Comparison of ENCODE assay signal across 25 cellular contexts in genomic region chr21:29546071-29546470, GRCh38.
"Had no signal": no experiment of that assay in that cellular context is flagged by ENCODE, and none has a peak within 500 bp of the region (broad histone marks: within the 10 kb centered on the region; RNA-seq: fewer than 3 reads in every experiment).

No MANE protein-coding gene starts in this region.

- H3K9me3 Mint-ChIP-seq: activated B cell treated with CpG ODN at 0.5 μM for 24 hours; activated CD4-positive, alpha-beta T cell treated with anti-CD3 and anti-CD28 coated beads, Interleukin-2, amount 10 ng/mL, durations not matched to agents 24 days and 14 days; activated naive CD4-positive, alpha-beta T cell treated with anti-CD3 and anti-CD28 coated beads for 36 hours; activated T-helper 17 cell treated with anti-CD3 and anti-CD28 coated beads, Interleukin-2, amount 50 U/mL, for 72 hours; T-helper 1 cell treated with Interleukin-12 subunit alpha and Interleukin-12 subunit beta and Interleukin-4 antibody, amounts not matched to agents 30 μg/mL and 1 μg/mL, for 36 hours had no signal

- DNase-seq: activated B cell treated with CpG ODN at 0.5 μM for 24 hours; activated CD4-positive, alpha-beta T cell treated with anti-CD3 and anti-CD28 coated beads for 1 hour; activated CD4-positive, alpha-beta T cell treated with anti-CD3 and anti-CD28 coated beads, Interleukin-2, amount 10 ng/mL, durations not matched to agents 24 days and 14 days; activated CD4-positive, alpha-beta T cell treated with anti-CD3 and anti-CD28 coated beads, Interleukin-2, amount 50 U/mL, for 48 hours; activated gamma-delta T cell; activated naive CD4-positive, alpha-beta T cell treated with anti-CD3 and anti-CD28 coated beads for 36 hours; activated T-cell treated with anti-CD3 and anti-CD28 coated beads for 4 hours; activated T-cell treated with anti-CD3 and anti-CD28 coated beads, Interleukin-2, amount 50 U/mL, for 48 hours; amygdala; brain microvascular endothelial cell; cerebellar nuclear complex; Karpas-422; MM.1S; NCI-H1105; NCI-H1436; NCI-H187; NCI-H2081; NCI-H510A treated with DMSO at 0.1 percent for 48 hours; NCI-H69; NK-92 treated with Interleukin-12 subunit alpha and Interleukin-12 subunit beta, amount 100 ng/mL, for 24 hours; PC-3; SHP77 treated with DMSO at 0.1 percent for 48 hours had no signal

- ATAC-seq: activated T-helper 17 cell treated with anti-CD3 and anti-CD28 coated beads, Interleukin-2, amount 50 U/mL, for 72 hours; PC-3 had no signal

- H3K36me3 ChIP-seq: brain microvascular endothelial cell had no signal

- H3K27ac ChIP-seq: brain microvascular endothelial cell had no signal

- H3K4me3 Mint-ChIP-seq: activated B cell treated with CpG ODN at 0.5 μM for 24 hours; activated CD4-positive, alpha-beta T cell treated with anti-CD3 and anti-CD28 coated beads, Interleukin-2, amount 10 ng/mL, durations not matched to agents 24 days and 14 days; activated naive CD4-positive, alpha-beta T cell treated with anti-CD3 and anti-CD28 coated beads for 36 hours; activated naive CD8-positive, alpha-beta T cell; activated T-helper 17 cell treated with anti-CD3 and anti-CD28 coated beads, Interleukin-2, amount 50 U/mL, for 72 hours; T-helper 1 cell treated with Interleukin-12 subunit alpha and Interleukin-12 subunit beta and Interleukin-4 antibody, amounts not matched to agents 30 μg/mL and 1 μg/mL, for 36 hours had no signal

- H3K27me3 Mint-ChIP-seq: activated B cell treated with CpG ODN at 0.5 μM for 24 hours; activated CD4-positive, alpha-beta T cell treated with anti-CD3 and anti-CD28 coated beads, Interleukin-2, amount 10 ng/mL, durations not matched to agents 24 days and 14 days; activated naive CD8-positive, alpha-beta T cell; activated T-helper 17 cell treated with anti-CD3 and anti-CD28 coated beads, Interleukin-2, amount 50 U/mL, for 72 hours had no signal

- H3K4me1 Mint-ChIP-seq: activated B cell treated with CpG ODN at 0.5 μM for 24 hours; activated CD4-positive, alpha-beta T cell treated with anti-CD3 and anti-CD28 coated beads, Interleukin-2, amount 10 ng/mL, durations not matched to agents 24 days and 14 days; activated T-helper 17 cell treated with anti-CD3 and anti-CD28 coated beads, Interleukin-2, amount 50 U/mL, for 72 hours had no signal

- H3K27ac Mint-ChIP-seq: activated B cell treated with CpG ODN at 0.5 μM for 24 hours; activated CD4-positive, alpha-beta T cell treated with anti-CD3 and anti-CD28 coated beads, Interleukin-2, amount 10 ng/mL, durations not matched to agents 24 days and 14 days; activated naive CD4-positive, alpha-beta T cell treated with anti-CD3 and anti-CD28 coated beads for 36 hours; activated naive CD8-positive, alpha-beta T cell; activated T-helper 17 cell treated with anti-CD3 and anti-CD28 coated beads, Interleukin-2, amount 50 U/mL, for 72 hours; T-helper 1 cell treated with Interleukin-12 subunit alpha and Interleukin-12 subunit beta and Interleukin-4 antibody, amounts not matched to agents 30 μg/mL and 1 μg/mL, for 36 hours had no signal

- H3K27me3 ChIP-seq: brain microvascular endothelial cell had no signal
